10 cellular contexts compared by ENCODE assay signal in genomic region chr4:123415977-123416376, GRCh38. TPM values are rescaled to one million over a fixed set of nuclear protein-coding genes. Genes with fewer than 3 reads are reported as not detected.
DNase-seq lines count a peak whose midpoint lies in the region; ATAC-seq and TF ChIP-seq lines count a peak whose summit lies in the region.
"Had no signal": no experiment of that assay in that cellular context is flagged by ENCODE, and none has a peak within 500 bp of the region (broad histone marks: within the 10 kb centered on the region; RNA-seq: fewer than 3 reads in every experiment).

No MANE protein-coding gene starts in this region.

- TF ChIP-seq POLR2A in heart left ventricle (IDR thresholded peaks at IDR 0.05) = no peak

- H3K4me1 Mint-ChIP-seq in T-helper 2 cell treated with Interferon-gamma antibody and Interleukin-4, amounts not matched to agents 5 μg/mL and 100 μg/mL, for 36 hours (ENCODE audit: low read depth) = peaks cover 73% of the 10 kb centered on the region
- H3K4me1 Mint-ChIP-seq in dendritic cell treated with granulocyte-macrophage colony-stimulating factor and Interleukin-4, amounts not matched to agents 40 ng/mL and 50 ng/mL, for 4 days (ENCODE audit: low read depth) = peaks cover 39% of the 10 kb centered on the region
- peaks cover 87% of the 10 kb centered on the region for H3K4me1 Mint-ChIP-seq in stimulated activated naive CD8-positive, alpha-beta T cell treated with anti-CD3 and anti-CD28 coated beads, Interleukin-15, amount 100 ng/mL, for 72 hours

- TF ChIP-seq CTCF in heart left ventricle (IDR thresholded peaks at IDR 0.05) (no peak), dorsolateral prefrontal cortex (IDR thresholded peaks at IDR 0.05 in 54 of 56, conservative IDR thresholded peaks at IDR 0.05 in 2 of 56; ENCODE audit: low read depth in 1 of 56, partially characterized antibody in 56 of 56) (no peak)

- 84 to 98% (median 90%) methylated on average over 6 of the region's 6 CpGs for WGBS in heart left ventricle, 4 donors

- H3K36me3 Mint-ChIP-seq in T-helper 2 cell treated with Interferon-gamma antibody and Interleukin-4, amounts not matched to agents 5 μg/mL and 100 μg/mL, for 36 hours (ENCODE audit: low read depth) = peaks cover 2% of the 10 kb centered on the region
- no peaks in the 10 kb centered on the region for H3K36me3 Mint-ChIP-seq in dendritic cell treated with granulocyte-macrophage colony-stimulating factor and Interleukin-4, amounts not matched to agents 40 ng/mL and 50 ng/mL, for 4 days (ENCODE audit: low read depth)

- no peaks in the 10 kb centered on the region for H3K9me3 ChIP-seq in heart left ventricle
- H3K9me3 ChIP-seq: right lobe of liver had no signal

- DNase-seq in activated CD8-positive, alpha-beta memory T cell treated with anti-CD3 and anti-CD28 coated beads for 4 hours (ENCODE audit: low read depth in 2 of 2) = peak; percentile 30 to 39
- no peak for DNase-seq in activated CD8-positive, alpha-beta memory T cell treated with anti-CD3 and anti-CD28 coated beads for 24 hours
- peak; percentile 76 for DNase-seq in T-helper 2 cell treated with Interferon-gamma antibody and Interleukin-4, amounts not matched to agents 5 μg/mL and 100 μg/mL, for 36 hours (ENCODE audit: low spot score)
- peak; percentile 48 to 61 for DNase-seq in stimulated activated naive CD8-positive, alpha-beta T cell treated with anti-CD3 and anti-CD28 coated beads, Interleukin-15, amount 100 ng/mL, for 72 hours
- no peak for DNase-seq in heart left ventricle
- no peak for DNase-seq in dorsolateral prefrontal cortex
- DNase-seq: ACHN, right lobe of liver had no signal

- H3K36me3 ChIP-seq in heart left ventricle = no peaks in the 10 kb centered on the region
- H3K36me3 ChIP-seq: right lobe of liver had no signal

- no peaks in the 10 kb centered on the region for H3K27me3 Mint-ChIP-seq in T-helper 2 cell treated with Interferon-gamma antibody and Interleukin-4, amounts not matched to agents 5 μg/mL and 100 μg/mL, for 36 hours (ENCODE audit: low read depth)
- no peaks in the 10 kb centered on the region for H3K27me3 Mint-ChIP-seq in dendritic cell treated with granulocyte-macrophage colony-stimulating factor and Interleukin-4, amounts not matched to agents 40 ng/mL and 50 ng/mL, for 4 days
- H3K27me3 Mint-ChIP-seq in stimulated activated naive CD8-positive, alpha-beta T cell treated with anti-CD3 and anti-CD28 coated beads, Interleukin-15, amount 100 ng/mL, for 72 hours = no peaks in the 10 kb centered on the region

- peaks cover 0 to 37% (median 9%) of the 10 kb centered on the region in 12 donors for H3K4me1 ChIP-seq in heart left ventricle

- no peak overlapping the region for H3K4me3 ChIP-seq in heart left ventricle
- no peak overlapping the region for H3K4me3 ChIP-seq in dorsolateral prefrontal cortex
- H3K4me3 ChIP-seq: right lobe of liver had no signal

- no peaks in the 10 kb centered on the region for H3K27me3 ChIP-seq in heart left ventricle
- no peaks in the 10 kb centered on the region for H3K27me3 ChIP-seq in dorsolateral prefrontal cortex
- H3K27me3 ChIP-seq: right lobe of liver had no signal

- H3K9me3 Mint-ChIP-seq in T-helper 2 cell treated with Interferon-gamma antibody and Interleukin-4, amounts not matched to agents 5 μg/mL and 100 μg/mL, for 36 hours = no peaks in the 10 kb centered on the region
- H3K9me3 Mint-ChIP-seq in dendritic cell treated with granulocyte-macrophage colony-stimulating factor and Interleukin-4, amounts not matched to agents 40 ng/mL and 50 ng/mL, for 4 days = no peaks in the 10 kb centered on the region
- H3K9me3 Mint-ChIP-seq in stimulated activated naive CD8-positive, alpha-beta T cell treated with anti-CD3 and anti-CD28 coated beads, Interleukin-15, amount 100 ng/mL, for 72 hours = no peaks in the 10 kb centered on the region

- intact Hi-C loops in dendritic cell treated with granulocyte-macrophage colony-stimulating factor and Interleukin-4, amounts not matched to agents 40 ng/mL and 50 ng/mL, for 4 days (cut with micrococcal nuclease) = no loop called here
- intact Hi-C loops in heart left ventricle (cut with DNase I) = loop anchor here in 1 of 10 donors (5.0 kb wide), 1 partner anchor 86 kb away; no protein-coding TSS in a partner anchor
- intact Hi-C loops in dorsolateral prefrontal cortex (cut with DNase I) = no loop called here

- peak; percentile 80 for ATAC-seq in stimulated activated naive CD8-positive, alpha-beta T cell treated with anti-CD3 and anti-CD28 coated beads, Interleukin-15, amount 100 ng/mL, for 72 hours
- ATAC-seq in GM18867 (IDR thresholded peaks at IDR 0.05; ENCODE audit: unreplicated experiment) (no peak), heart left ventricle (no peak)

- H3K27ac ChIP-seq in heart left ventricle = no peak overlapping the region
- no peak overlapping the region for H3K27ac ChIP-seq in dorsolateral prefrontal cortex
- H3K27ac ChIP-seq: right lobe of liver had no signal

- H3K27ac Mint-ChIP-seq in T-helper 2 cell treated with Interferon-gamma antibody and Interleukin-4, amounts not matched to agents 5 μg/mL and 100 μg/mL, for 36 hours = peak overlapping the region; percentile 72
- no peak overlapping the region for H3K27ac Mint-ChIP-seq in dendritic cell treated with granulocyte-macrophage colony-stimulating factor and Interleukin-4, amounts not matched to agents 40 ng/mL and 50 ng/mL, for 4 days
- H3K27ac Mint-ChIP-seq in stimulated activated naive CD8-positive, alpha-beta T cell treated with anti-CD3 and anti-CD28 coated beads, Interleukin-15, amount 100 ng/mL, for 72 hours = peak overlapping the region in 1 of 2 donors; percentile 10

- peak overlapping the region; percentile 60 for H3K4me3 Mint-ChIP-seq in T-helper 2 cell treated with Interferon-gamma antibody and Interleukin-4, amounts not matched to agents 5 μg/mL and 100 μg/mL, for 36 hours
- H3K4me3 Mint-ChIP-seq in dendritic cell treated with granulocyte-macrophage colony-stimulating factor and Interleukin-4, amounts not matched to agents 40 ng/mL and 50 ng/mL, for 4 days = peak overlapping the region; percentile 10
- H3K4me3 Mint-ChIP-seq in stimulated activated naive CD8-positive, alpha-beta T cell treated with anti-CD3 and anti-CD28 coated beads, Interleukin-15, amount 100 ng/mL, for 72 hours = peak overlapping the region; percentile 43 to 59

RNA-seq across cellular contexts. Expression of gene SPRY1, which starts 19.4 kb away (rescaled TPM):
- total RNA-seq in heart left ventricle = 100 to 1,000 TPM in 1 of 9 donors, 10 to 100 TPM in 8; 28.0 to 104 (median 39.1) TPM
- 10 to 100 TPM; 17.0 to 57.6 TPM for polyA plus RNA-seq in heart left ventricle
- 10 to 100 TPM in 114 of 120 experiments, 1 to 10 TPM in 6; 6.6 to 33.5 (median 17.6) TPM for total RNA-seq in dorsolateral prefrontal cortex

Comparison
In these comparisons a context has a peak if more than half of its experiments do, and no peak if none do; other contexts are left out.
1. DNase-seq: peak in activated CD8-positive, alpha-beta memory T cell treated with anti-CD3 and anti-CD28 coated beads for 4 hours (2 of 2), T-helper 2 cell treated with Interferon-gamma antibody and Interleukin-4, amounts not matched to agents 5 μg/mL and 100 μg/mL, for 36 hours (single experiment) and stimulated activated naive CD8-positive, alpha-beta T cell treated with anti-CD3 and anti-CD28 coated beads, Interleukin-15, amount 100 ng/mL, for 72 hours (2 of 2); none in activated CD8-positive, alpha-beta memory T cell treated with anti-CD3 and anti-CD28 coated beads for 24 hours (single experiment), heart left ventricle (0 of 5) and dorsolateral prefrontal cortex (0 of 10).
2. H3K4me3 Mint-ChIP-seq: peak in every context shown above with its lines; median percentile 60 in T-helper 2 cell treated with Interferon-gamma antibody and Interleukin-4, amounts not matched to agents 5 μg/mL and 100 μg/mL, for 36 hours; 51 in stimulated activated naive CD8-positive, alpha-beta T cell treated with anti-CD3 and anti-CD28 coated beads, Interleukin-15, amount 100 ng/mL, for 72 hours; 10 in dendritic cell treated with granulocyte-macrophage colony-stimulating factor and Interleukin-4, amounts not matched to agents 40 ng/mL and 50 ng/mL, for 4 days.